ENCODE assay signal across 25 cellular contexts in genomic region chr2:160735696-160736095, GRCh38.
DNase-seq lines count a peak whose midpoint lies in the region; ATAC-seq, FAIRE-seq and TF ChIP-seq lines count a peak whose summit lies in the region.
"Had no signal": no experiment of that assay in that cellular context is flagged by ENCODE, and none has a peak within 500 bp of the region (broad histone marks: within the 10 kb centered on the region; RNA-seq: fewer than 3 reads in every experiment).

No MANE protein-coding gene starts in this region.

- peaks cover 2% of the 10 kb centered on the region for H3K36me3 Mint-ChIP-seq in osteocyte (ENCODE audit: unreplicated experiment)

- peak overlapping the region; percentile 80; the same call in 1 of the 2 replicates for H3K14ac ChIP-seq in IMR-90 (replicated peaks; ENCODE audit: low read depth, low read length)

- no peak overlapping the region for H2AFZ ChIP-seq in IMR-90 (replicated peaks; ENCODE audit: low read length, poor library complexity)

- TF ChIP-seq RAD21 in IMR-90 (IDR thresholded peaks at IDR 0.05; ENCODE audit: low read length): no peak

- ATAC-seq in IMR-90 (ENCODE audit: low read depth): peak; percentile 70

- TF ChIP-seq POLR2A in IMR-90 (IDR thresholded peaks at IDR 0.05; ENCODE audit: low read depth, low read length) (no peak), adrenal gland (IDR thresholded peaks at IDR 0.05) (no peak)

- in situ Hi-C loops in IMR-90 (cut with MboI; ENCODE audit: low sequenced_read_pairs): no loop called here

- FAIRE-seq in GM19239 (lab: Jason Lieb, UNC): no peak
- FAIRE-seq: GM12892 had no signal

- H3K27me3 Mint-ChIP-seq in osteocyte (ENCODE audit: unreplicated experiment): no peaks in the 10 kb centered on the region
- H3K27me3 Mint-ChIP-seq: CD4-positive, alpha-beta T cell had no signal

- no peaks in the 10 kb centered on the region for H3K27me3 ChIP-seq in IMR-90 (ENCODE audit: control insufficient read depth, insufficient read depth, low read length)
- no peaks in the 10 kb centered on the region for H3K27me3 ChIP-seq in adrenal gland
- H3K27me3 ChIP-seq: BLaER1 had no signal

- H3K56ac ChIP-seq in IMR-90 (ENCODE audit: extremely low read depth, insufficient read depth, low read length): no peak overlapping the region

- intact Hi-C loops in IMR-90 (cut with micrococcal nuclease): no loop called here
- intact Hi-C loops in adrenal gland (cut with DNase I): no loop called here

- no peak overlapping the region for H3K4ac ChIP-seq in IMR-90 (ENCODE audit: low read depth, low read length)

- H4K5ac ChIP-seq in IMR-90 (ENCODE audit: low read depth, low read length): no peak overlapping the region

- no peak overlapping the region for H4K91ac ChIP-seq in IMR-90 (ENCODE audit: insufficient read depth, low read depth, low read length)

- H3K36me3 ChIP-seq in IMR-90 (ENCODE audit: control insufficient read depth, insufficient read depth, low read length) (no peaks in the 10 kb centered on the region), adrenal gland (replicated peaks in 1 of 2) (no peaks in the 10 kb centered on the region)
- H3K36me3 ChIP-seq: BLaER1 had no signal

- H3K9me3 ChIP-seq in IMR-90 (ENCODE audit: control insufficient read depth, insufficient read depth, low read length) (no peaks in the 10 kb centered on the region), adrenal gland (replicated peaks in 1 of 3) (no peaks in the 10 kb centered on the region)
- H3K9me3 ChIP-seq: BLaER1 had no signal

- H4K8ac ChIP-seq in IMR-90 (ENCODE audit: low read depth in 2 of 2, low read length in 2 of 2): no peak overlapping the region

- peak overlapping the region; percentile 91; the same call in 1 of the 2 replicates for H2BK120ac ChIP-seq in IMR-90 (ENCODE audit: low read depth, low read length)

- peaks cover 10% of the 10 kb centered on the region for H3K4me1 ChIP-seq in IMR-90 (ENCODE audit: control insufficient read depth, insufficient read depth, low read length)
- no peaks in the 10 kb centered on the region for H3K4me1 ChIP-seq in adrenal gland (replicated peaks in 1 of 2)
- H3K4me1 ChIP-seq: BLaER1 had no signal

- H2AK5ac ChIP-seq in IMR-90 (ENCODE audit: low read depth, low read length): no peak overlapping the region

- H3K4me1 Mint-ChIP-seq in osteocyte (ENCODE audit: unreplicated experiment): peaks cover 57% of the 10 kb centered on the region

- H3K18ac ChIP-seq in IMR-90 (ENCODE audit: low read depth, low read length): peak overlapping the region; percentile 96; the same call in 1 of the 2 replicates

- no peak overlapping the region for H3K4me3 ChIP-seq in AG10803 (ENCODE audit: low read length)
- H3K4me3 ChIP-seq in IMR-90 (ENCODE audit: insufficient read depth, low read depth, low read length): no peak overlapping the region
- no peak overlapping the region for H3K4me3 ChIP-seq in adrenal gland
- H3K4me3 ChIP-seq: BLaER1 had no signal

- H4K20me1 ChIP-seq in IMR-90 (ENCODE audit: insufficient read depth, low read length): no peaks in the 10 kb centered on the region
- H4K20me1 ChIP-seq: BLaER1 had no signal

- H3K79me1 ChIP-seq in IMR-90 (ENCODE audit: low read depth in 1 of 2, low read length in 2 of 2): no peaks in the 10 kb centered on the region

- 0 out of 2 replicates have a peak, but pooled peaks cover 5% of the 10 kb centered on the region for H3K9me1 ChIP-seq in IMR-90 (ENCODE audit: insufficient read depth, low read length)

- dilution Hi-C loops in IMR-90 (cut with HindIII; ENCODE audit: low sequenced_read_pairs, unreplicated experiment): no loop called here

- peak overlapping the region; percentile 79 for H2BK5ac ChIP-seq in IMR-90 (ENCODE audit: low read depth, low read length, poor library complexity, severe bottlenecking)

- peaks cover 20% of the 10 kb centered on the region for H3K9me3 Mint-ChIP-seq in osteocyte (ENCODE audit: unreplicated experiment)
- H3K9me3 Mint-ChIP-seq: CD4-positive, alpha-beta T cell had no signal

- POLR2A ChIA-PET in IMR-90 (lab: Charles Lee; ENCODE audit: unreplicated experiment): no interaction called here

- CTCF ChIA-PET in IMR-90 (lab: Yijun Ruan, JAX): no interaction called here

- TF ChIP-seq CTCF in AG10803 (conservative IDR thresholded peaks at IDR 0.05; ENCODE audit: low read length): no peak
- no peak for TF ChIP-seq CTCF in IMR-90 (conservative IDR thresholded peaks at IDR 0.05; ENCODE audit: low read depth, low read length)
- no peak for TF ChIP-seq CTCF in osteocyte (IDR thresholded peaks at IDR 0.05)
- TF ChIP-seq CTCF in adrenal gland (IDR thresholded peaks at IDR 0.05): no peak

- H2BK20ac ChIP-seq in IMR-90 (ENCODE audit: low read depth, low read length): peak overlapping the region; percentile 89; the same call in 1 of the 2 replicates

- H3K23ac ChIP-seq in IMR-90 (ENCODE audit: low read depth, low read length): no peak overlapping the region

- DNase-seq in AG10803 (ENCODE audit: low read depth) (peak; percentile 53), IMR-90 (peak; percentile 27), amniotic epithelial cell (ENCODE audit: low read depth) (peak; percentile 31), osteocyte (ENCODE audit: extremely low spot score, unreplicated experiment) (no peak), kidney tubule cell (ENCODE audit: low spot score) (no peak), D341Med (ENCODE audit: low spot score) (no peak), adrenal gland (no peak), GM19239 (ENCODE audit: insufficient read length, low spot score) (no peak)
- DNase-seq: 8988T; CD4-positive, alpha-beta T cell; COR-L47; DMS 273 treated with DMSO at 0.1 percent for 48 hours; DMS79; H7; KBM-7; MM.1S; NCI-H2029; NCI-H446; NCI-H524 treated with DMSO at 0.1 percent for 48 hours; NCI-H82; NK-92 treated with Interleukin-12 subunit alpha and Interleukin-12 subunit beta, amount 100 ng/mL, for 24 hours; Right ventricle myocardium superior; RPMI8226 had no signal

- peak overlapping the region; percentile 96 for H3K27ac Mint-ChIP-seq in osteocyte (ENCODE audit: unreplicated experiment)
- H3K27ac Mint-ChIP-seq: CD4-positive, alpha-beta T cell had no signal

- H3K27ac ChIP-seq in IMR-90 (ENCODE audit: insufficient read depth, low read length) (no peak overlapping the region), adrenal gland (no peak overlapping the region)
- H3K27ac ChIP-seq: BLaER1 had no signal

- no peak overlapping the region for H3K4me3 Mint-ChIP-seq in osteocyte (ENCODE audit: unreplicated experiment)
- H3K4me3 Mint-ChIP-seq: CD4-positive, alpha-beta T cell had no signal

- no peak overlapping the region for H3K4me2 ChIP-seq in IMR-90 (ENCODE audit: low read depth, low read length)
- H3K4me2 ChIP-seq: BLaER1 had no signal

- no peak overlapping the region for H2AK9ac ChIP-seq in IMR-90 (replicated peaks; ENCODE audit: low read depth, low read length, poor library complexity)

- H2BK15ac ChIP-seq in IMR-90 (ENCODE audit: low read depth, low read length): no peak overlapping the region

- H3K9ac ChIP-seq in IMR-90 (ENCODE audit: low read depth, low read length): no peak overlapping the region
- H3K9ac ChIP-seq: BLaER1 had no signal

- no TSS peak for BruUV-seq in IMR-90 (replicated peaks; lab: Mats Ljungman, UMichigan)

TF ChIP-seq in IMR-90, 13 proteins besides CTCF, POLR2A, EP300 and RAD21:
- TF ChIP-seq MAFK (IDR thresholded peaks at IDR 0.05; ENCODE audit: low read depth, low read length): no peak

Comparison
In these comparisons a context has a peak if more than half of its experiments do, and no peak if none do; other contexts are left out.
1. DNase-seq: peak in AG10803 (single experiment), IMR-90 (single experiment) and amniotic epithelial cell (single experiment); none in osteocyte (single experiment), kidney tubule cell (single experiment), D341Med (single experiment), adrenal gland (0 of 7) and GM19239 (single experiment).